5 cellular contexts compared by ENCODE assay signal in the genomic region with DNA sequence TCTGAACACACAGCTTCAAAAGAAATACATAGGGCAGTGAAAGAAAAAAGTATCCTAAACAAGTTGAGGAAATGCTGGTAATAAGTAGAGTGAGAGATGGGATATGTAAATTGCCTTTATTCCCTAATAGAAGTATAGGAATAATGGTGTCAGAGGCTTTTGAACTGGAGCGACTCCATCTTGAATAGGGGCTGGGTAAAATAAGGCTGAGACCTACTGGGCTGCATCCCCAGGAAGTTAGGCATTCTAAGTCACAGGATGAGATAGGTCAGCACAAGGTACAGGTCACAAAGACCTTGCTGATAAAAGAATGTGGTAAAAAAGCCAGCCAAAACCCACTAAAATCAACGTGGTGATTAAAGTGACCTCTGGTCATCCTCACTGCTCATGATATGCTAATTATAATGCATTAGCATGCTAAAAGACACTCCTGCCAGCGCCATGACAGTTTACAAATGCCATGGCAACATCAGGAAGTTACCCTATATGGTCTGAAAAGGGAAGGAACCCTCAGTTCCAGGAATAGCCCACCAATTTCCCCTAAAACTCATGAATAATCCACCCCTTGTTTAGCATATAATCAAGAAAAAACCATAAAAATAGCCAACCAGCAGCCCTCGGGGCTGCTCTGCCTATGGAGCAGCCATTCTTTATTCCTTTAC. TPM values are rescaled to one million over a fixed set of nuclear protein-coding genes. Genes with fewer than 3 reads are reported as not detected.
"Had no signal": no experiment of that assay in that cellular context is flagged by ENCODE, and none has a peak within 500 bp of the region (broad histone marks: within the 10 kb centered on the region; RNA-seq: fewer than 3 reads in every experiment).

No MANE protein-coding gene starts in this region.

RNA-seq across cellular contexts. Expression of gene ADAM21, which starts 32.6 kb away (rescaled TPM):
- total RNA-seq: activated CD4-positive, alpha-beta T cell treated with anti-CD3 and anti-CD28 coated beads, Interleukin-2, amount 10 ng/mL, durations not matched to agents 24 days and 14 days; activated CD8-positive, alpha-beta T cell treated with anti-CD3 and anti-CD28 coated beads, Interleukin-2, amount 10 ng/mL, durations not matched to agents 7 days and 5 days; activated T-helper 1 cell treated with anti-CD3 and anti-CD28 coated beads, Interleukin-12 subunit alpha, Interleukin-12 subunit beta, Interleukin-2, Interleukin-4 antibody, amounts not matched to agents 30 ng/mL and 10 ng/mL and 1 ng/mL, durations not matched to agents 14 hours and 24 hours and 36 hours; activated T-helper 2 cell treated with anti-CD3 and anti-CD28 coated beads, Interferon-gamma antibody, Interleukin-2, Interleukin-4, amounts not matched to agents 10 μg/mL and 5 μg/mL and 100 μg/mL, durations not matched to agents 14 hours and 24 hours and 36 hours had no signal
- polyA plus RNA-seq: aorta had no signal
